In genomic region chr1:3639397-3639911, GRCh38 we compare ENCODE assay signal across 31 cellular contexts. TPM values are rescaled to one million over a fixed set of nuclear protein-coding genes. Genes with fewer than 3 reads are reported as not detected.
"Had no signal": no experiment of that assay in that cellular context is flagged by ENCODE, and none has a peak within 500 bp of the region (broad histone marks: within the 10 kb centered on the region; RNA-seq: fewer than 3 reads in every experiment).

No MANE protein-coding gene starts in this region.

- H3K27ac Mint-ChIP-seq: activated CD4-positive, alpha-beta memory T cell treated with anti-CD3 and anti-CD28 coated beads for 36 hours; activated CD4-positive, alpha-beta T cell treated with anti-CD3 and anti-CD28 coated beads, Interleukin-2, amount 10 ng/mL, durations not matched to agents 24 days and 14 days; activated T-helper 1 cell treated with anti-CD3 and anti-CD28 coated beads, Interleukin-12 subunit alpha, Interleukin-12 subunit beta, Interleukin-2, Interleukin-4 antibody, amounts not matched to agents 30 ng/mL and 10 ng/mL and 1 ng/mL, durations not matched to agents 14 hours and 24 hours and 36 hours; memory B cell; naive thymus-derived CD8-positive, alpha-beta T cell; stimulated activated effector memory CD8-positive, alpha-beta T cell treated with anti-CD3 and anti-CD28 coated beads, Interleukin-12 subunit alpha, Interleukin-12 subunit beta, amount 100 ng/mL, for 72 hours; stimulated activated naive CD8-positive, alpha-beta T cell treated with anti-CD3 and anti-CD28 coated beads, Interleukin-15, Interleukin-2, amounts not matched to agents 100 ng/mL and 50 ng/mL, for 24 hours; T-helper 17 cell had no signal

- H3K4me1 ChIP-seq: breast epithelium, esophagus squamous epithelium, prostate gland had no signal

- H3K27me3 ChIP-seq: breast epithelium, esophagus squamous epithelium, neutrophil, ovary had no signal

- DNase-seq: activated CD4-positive, alpha-beta memory T cell treated with anti-CD3 and anti-CD28 coated beads for 36 hours; activated CD4-positive, alpha-beta T cell treated with anti-CD3 and anti-CD28 coated beads, Interleukin-2, amount 10 ng/mL, durations not matched to agents 24 days and 14 days; activated CD4-positive, CD25-positive, alpha-beta regulatory T cell treated with anti-CD3 and anti-CD28 coated beads, Interleukin-2, amount 50 U/mL, for 72 hours; activated CD8-positive, alpha-beta memory T cell treated with anti-CD3 and anti-CD28 coated beads, Interleukin-2, amount 50 U/mL, for 4 hours; activated gamma-delta T cell treated with Interleukin-2 at 50 U/mL for 16 hours; activated naive CD4-positive, alpha-beta T cell treated with anti-CD3 and anti-CD28 coated beads, Interleukin-2, amount 50 U/mL, for 16 hours; activated T-cell treated with anti-CD3 and anti-CD28 coated beads, Interleukin-2, amount 50 U/mL, for 1 hour; amygdala; dermis blood vessel endothelial cell; effector CD4-positive, alpha-beta T cell; esophagus squamous epithelium; foreskin melanocyte; midbrain; naive thymus-derived CD8-positive, alpha-beta T cell; retina; stimulated activated CD4-positive, alpha-beta T cell treated with anti-CD3 and anti-CD28 coated beads, Interleukin-4, amount 100 ng/mL, for 24 hours; SW 1271; T-helper 17 cell; T1000 had no signal

- H3K36me3 ChIP-seq: breast epithelium, ovary had no signal

- H3K9me3 ChIP-seq: breast epithelium, esophagus squamous epithelium, neutrophil, ovary, prostate gland, thoracic aorta had no signal

- ATAC-seq: naive thymus-derived CD8-positive, alpha-beta T cell; sciatic nerve; stimulated activated effector memory CD8-positive, alpha-beta T cell treated with anti-CD3 and anti-CD28 coated beads, Interleukin-12 subunit alpha, Interleukin-12 subunit beta, amount 100 ng/mL, for 72 hours; T-helper 17 cell had no signal

- H3K9me3 Mint-ChIP-seq: activated CD4-positive, alpha-beta memory T cell treated with anti-CD3 and anti-CD28 coated beads for 36 hours; activated CD4-positive, alpha-beta T cell treated with anti-CD3 and anti-CD28 coated beads, Interleukin-2, amount 10 ng/mL, durations not matched to agents 24 days and 14 days; activated T-helper 1 cell treated with anti-CD3 and anti-CD28 coated beads, Interleukin-12 subunit alpha, Interleukin-12 subunit beta, Interleukin-2, Interleukin-4 antibody, amounts not matched to agents 30 ng/mL and 10 ng/mL and 1 ng/mL, durations not matched to agents 14 hours and 24 hours and 36 hours; central memory CD8-positive, alpha-beta T cell; memory B cell; naive thymus-derived CD8-positive, alpha-beta T cell; stimulated activated effector memory CD8-positive, alpha-beta T cell treated with anti-CD3 and anti-CD28 coated beads, Interleukin-12 subunit alpha, Interleukin-12 subunit beta, amount 100 ng/mL, for 72 hours; stimulated activated naive CD8-positive, alpha-beta T cell treated with anti-CD3 and anti-CD28 coated beads, Interleukin-15, Interleukin-2, amounts not matched to agents 100 ng/mL and 50 ng/mL, for 24 hours had no signal

- H3K4me3 Mint-ChIP-seq: activated CD4-positive, alpha-beta memory T cell treated with anti-CD3 and anti-CD28 coated beads for 36 hours; activated CD4-positive, alpha-beta T cell treated with anti-CD3 and anti-CD28 coated beads, Interleukin-2, amount 10 ng/mL, durations not matched to agents 24 days and 14 days; activated T-helper 1 cell treated with anti-CD3 and anti-CD28 coated beads, Interleukin-12 subunit alpha, Interleukin-12 subunit beta, Interleukin-2, Interleukin-4 antibody, amounts not matched to agents 30 ng/mL and 10 ng/mL and 1 ng/mL, durations not matched to agents 14 hours and 24 hours and 36 hours; central memory CD8-positive, alpha-beta T cell; memory B cell; naive thymus-derived CD8-positive, alpha-beta T cell; stimulated activated effector memory CD8-positive, alpha-beta T cell treated with anti-CD3 and anti-CD28 coated beads, Interleukin-12 subunit alpha, Interleukin-12 subunit beta, amount 100 ng/mL, for 72 hours; stimulated activated naive CD8-positive, alpha-beta T cell treated with anti-CD3 and anti-CD28 coated beads, Interleukin-15, Interleukin-2, amounts not matched to agents 100 ng/mL and 50 ng/mL, for 24 hours; T-helper 17 cell had no signal

- H3K27me3 Mint-ChIP-seq: activated CD4-positive, alpha-beta memory T cell treated with anti-CD3 and anti-CD28 coated beads for 36 hours; activated CD4-positive, alpha-beta T cell treated with anti-CD3 and anti-CD28 coated beads, Interleukin-2, amount 10 ng/mL, durations not matched to agents 24 days and 14 days; central memory CD8-positive, alpha-beta T cell; memory B cell; naive thymus-derived CD8-positive, alpha-beta T cell; stimulated activated naive CD8-positive, alpha-beta T cell treated with anti-CD3 and anti-CD28 coated beads, Interleukin-15, Interleukin-2, amounts not matched to agents 100 ng/mL and 50 ng/mL, for 24 hours; T-helper 17 cell had no signal

- H3K4me1 Mint-ChIP-seq: activated CD4-positive, alpha-beta T cell treated with anti-CD3 and anti-CD28 coated beads, Interleukin-2, amount 10 ng/mL, durations not matched to agents 24 days and 14 days; stimulated activated effector memory CD8-positive, alpha-beta T cell treated with anti-CD3 and anti-CD28 coated beads, Interleukin-12 subunit alpha, Interleukin-12 subunit beta, amount 100 ng/mL, for 72 hours had no signal

- H3K4me3 ChIP-seq: breast epithelium, esophagus squamous epithelium, ovary, prostate gland, skin epidermis, thoracic aorta had no signal

- H3K27ac ChIP-seq: breast epithelium, esophagus squamous epithelium, neutrophil, ovary, prostate gland, skin epidermis, thoracic aorta had no signal

RNA-seq across cellular contexts. Expression of gene TP73, which starts 12.9 kb away (rescaled TPM):
- total RNA-seq: dermis blood vessel endothelial cell; naive thymus-derived CD8-positive, alpha-beta T cell; sciatic nerve; thoracic aorta had no signal
